10 cellular contexts compared by ENCODE assay signal in the genomic region with DNA sequence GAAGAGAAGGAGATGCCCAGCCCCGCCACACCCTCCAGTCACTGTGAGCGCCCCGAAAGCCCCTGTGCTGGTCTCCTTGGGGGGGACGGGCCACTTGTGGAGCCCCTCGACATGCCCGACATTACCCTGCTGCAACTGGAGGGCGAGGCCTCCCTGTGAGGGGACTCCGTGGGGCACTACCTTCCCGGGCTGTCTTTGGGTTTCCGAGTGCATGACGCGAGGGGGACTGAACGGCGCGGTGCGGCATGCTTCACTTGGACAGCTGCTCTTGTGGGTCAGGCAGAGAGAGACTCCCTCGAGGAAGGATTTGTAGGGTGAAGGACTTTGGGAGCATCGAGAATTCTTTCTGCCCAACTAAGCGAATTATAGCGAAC. TPM values are rescaled to one million over a fixed set of nuclear protein-coding genes. Genes with fewer than 3 reads are reported as not detected.
DNase-seq lines count a peak whose midpoint lies in the region; ATAC-seq and TF ChIP-seq lines count a peak whose summit lies in the region.
"Had no signal": no experiment of that assay in that cellular context is flagged by ENCODE, and none has a peak within 500 bp of the region (broad histone marks: within the 10 kb centered on the region; RNA-seq: fewer than 3 reads in every experiment).

No MANE protein-coding gene starts in this region.

- H3K27me3 Mint-ChIP-seq in activated naive CD4-positive, alpha-beta T cell treated with anti-CD3 and anti-CD28 coated beads for 36 hours (ENCODE audit: low read depth), result peaks cover 15% of the 10 kb centered on the region
- peaks cover 33% of the 10 kb centered on the region for H3K27me3 Mint-ChIP-seq in chondrocyte (ENCODE audit: low read depth)
- peaks cover 12 to 44% (median 28%) of the 10 kb centered on the region in 5 donors for H3K27me3 Mint-ChIP-seq in naive thymus-derived CD8-positive, alpha-beta T cell

- TF ChIP-seq CTCF in chondrocyte (IDR thresholded peaks at IDR 0.05) (no peak), upper lobe of left lung (IDR thresholded peaks at IDR 0.05) (no peak)

- no peak for TF ChIP-seq EP300 in upper lobe of left lung (IDR thresholded peaks at IDR 0.05)

- H3K36me3 ChIP-seq in upper lobe of left lung, result no peaks in the 10 kb centered on the region

- TF ChIP-seq POLR2A in upper lobe of left lung (IDR thresholded peaks at IDR 0.05), result no peak

- H3K27me3 ChIP-seq in upper lobe of left lung, result peaks cover 0 to 20% (median 13%) of the 10 kb centered on the region in 4 donors

- peaks cover 12% of the 10 kb centered on the region for H3K4me1 Mint-ChIP-seq in activated naive CD4-positive, alpha-beta T cell treated with anti-CD3 and anti-CD28 coated beads for 36 hours (ENCODE audit: low read depth)
- H3K4me1 Mint-ChIP-seq in chondrocyte (ENCODE audit: low read depth), result peaks cover 17% of the 10 kb centered on the region
- peaks cover 8 to 23% (median 19%) of the 10 kb centered on the region in 4 donors for H3K4me1 Mint-ChIP-seq in naive thymus-derived CD8-positive, alpha-beta T cell

- H3K27ac ChIP-seq in upper lobe of left lung, result no peak overlapping the region
- H3K27ac ChIP-seq: C4-2B had no signal

- intact Hi-C loops in activated naive CD4-positive, alpha-beta T cell treated with anti-CD3 and anti-CD28 coated beads for 36 hours (cut with micrococcal nuclease), result loop anchor here (5.0 kb wide), 2 partner anchors 358 to 433 kb away; no protein-coding TSS in a partner anchor

- H3K36me3 Mint-ChIP-seq in activated naive CD4-positive, alpha-beta T cell treated with anti-CD3 and anti-CD28 coated beads for 36 hours (ENCODE audit: low read depth), result no peaks in the 10 kb centered on the region
- H3K36me3 Mint-ChIP-seq in chondrocyte (ENCODE audit: low read depth), result no peaks in the 10 kb centered on the region
- no peaks in the 10 kb centered on the region for H3K36me3 Mint-ChIP-seq in naive thymus-derived CD8-positive, alpha-beta T cell

- peaks cover 16 to 26% (median 21%) of the 10 kb centered on the region in 4 donors for H3K4me1 ChIP-seq in upper lobe of left lung

- H3K4me3 Mint-ChIP-seq in activated naive CD4-positive, alpha-beta T cell treated with anti-CD3 and anti-CD28 coated beads for 36 hours, result peak overlapping the region; percentile 30
- H3K4me3 Mint-ChIP-seq in chondrocyte (ENCODE audit: unreplicated experiment), result peak overlapping the region; percentile 89
- H3K4me3 Mint-ChIP-seq in naive thymus-derived CD8-positive, alpha-beta T cell, result peak overlapping the region in 9 of 10 donors; percentile 67 to 97 (median 77)

- DNase-seq in activated naive CD4-positive, alpha-beta T cell treated with anti-CD3 and anti-CD28 coated beads for 36 hours, result no peak
- no peak for DNase-seq in activated naive CD4-positive, alpha-beta T cell treated with Interleukin-2 at 50 U/mL for 16 hours
- no peak for DNase-seq in chondrocyte (ENCODE audit: low spot score)
- DNase-seq in naive thymus-derived CD8-positive, alpha-beta T cell, result no peak
- DNase-seq in upper lobe of left lung, result no peak
- no peak for DNase-seq in AG08395 (ENCODE audit: low spot score)
- no peak for DNase-seq in SIG-M5 (lab: John Stamatoyannopoulos, UW)
- DNase-seq: KBM-7 had no signal

- CTCF ChIA-PET in activated naive CD4-positive, alpha-beta T cell treated with anti-CD3 and anti-CD28 coated beads for 36 hours (lab: Charles Lee), result interaction anchor here (1.5 kb wide), 1 partner anchor 279 kb away, joined by 3 read pairs; no protein-coding TSS in a partner anchor

- no peaks in the 10 kb centered on the region for H3K9me3 ChIP-seq in upper lobe of left lung

- H3K4me3 ChIP-seq in upper lobe of left lung, result peak overlapping the region in 3 of 4 donors; percentile 60 to 85 (median 63)

- H3K9me3 Mint-ChIP-seq in activated naive CD4-positive, alpha-beta T cell treated with anti-CD3 and anti-CD28 coated beads for 36 hours, result no peaks in the 10 kb centered on the region
- no peaks in the 10 kb centered on the region for H3K9me3 Mint-ChIP-seq in chondrocyte (ENCODE audit: low read depth)
- no peaks in the 10 kb centered on the region for H3K9me3 Mint-ChIP-seq in naive thymus-derived CD8-positive, alpha-beta T cell

- WGBS in upper lobe of left lung, 2 donors, result 6 to 10% methylated on average over 16 to 17 of the region's 20 CpGs

- no peak for ATAC-seq in naive thymus-derived CD8-positive, alpha-beta T cell
- ATAC-seq in upper lobe of left lung (ENCODE audit: low FRiP score in 2 of 2), result no peak
- ATAC-seq in GM21423 (IDR thresholded peaks at IDR 0.05; ENCODE audit: unreplicated experiment), result no peak

- POLR2A ChIA-PET in naive thymus-derived CD8-positive, alpha-beta T cell (lab: Charles Lee), result interaction anchor here (1.1 to 2.5 kb wide), 3 partner anchors 15 to 79 kb away, joined by 3 to 35 read pairs (median 4); a partner anchor contains a TSS

- no peak overlapping the region for H3K27ac Mint-ChIP-seq in activated naive CD4-positive, alpha-beta T cell treated with anti-CD3 and anti-CD28 coated beads for 36 hours
- H3K27ac Mint-ChIP-seq in chondrocyte (ENCODE audit: unreplicated experiment), result no peak overlapping the region
- peak overlapping the region in 7 of 10 donors; percentile 56 to 89 (median 74) for H3K27ac Mint-ChIP-seq in naive thymus-derived CD8-positive, alpha-beta T cell

RNA-seq across cellular contexts. Expression of a gene that starts 1.1 kb away (rescaled TPM):
- under 1 TPM in 1 of 2 experiments, not detected in 1; 0.14 TPM for total RNA-seq in activated naive CD4-positive, alpha-beta T cell treated with anti-CD3 and anti-CD28 coated beads for 36 hours
- 0.22 to 0.56 TPM (median 0.47 TPM) in 3 replicates for total RNA-seq in chondrocyte
- total RNA-seq in naive thymus-derived CD8-positive, alpha-beta T cell, result not detected
- under 1 TPM in 2 of 3 donors, not detected in 1; 0.11 to 0.13 TPM for polyA plus RNA-seq in naive thymus-derived CD8-positive, alpha-beta T cell
- 1 to 10 TPM in 2 of 6 donors, under 1 TPM in 4; 0.17 to 1.3 (median 0.93) TPM for total RNA-seq in upper lobe of left lung

RNA-seq across cellular contexts. Expression of a gene that starts 18.6 kb away (rescaled TPM):
- not detected for total RNA-seq in activated naive CD4-positive, alpha-beta T cell treated with anti-CD3 and anti-CD28 coated beads for 36 hours
- not detected in 3 replicates for total RNA-seq in chondrocyte
- not detected for total RNA-seq in naive thymus-derived CD8-positive, alpha-beta T cell
- not detected for polyA plus RNA-seq in naive thymus-derived CD8-positive, alpha-beta T cell
- total RNA-seq in upper lobe of left lung, result not detected

RNA-seq across cellular contexts. Expression of a gene that starts 27.2 kb away (rescaled TPM):
- total RNA-seq in activated naive CD4-positive, alpha-beta T cell treated with anti-CD3 and anti-CD28 coated beads for 36 hours, result 10 to 100 TPM; 36.7 to 47.9 TPM
- 24.7 to 34.3 TPM (median 30.8 TPM) in 3 replicates for total RNA-seq in chondrocyte
- 10 to 100 TPM; 71.0 to 81.0 TPM for total RNA-seq in naive thymus-derived CD8-positive, alpha-beta T cell
- 10 to 100 TPM; 61.2 to 75.6 (median 64.4) TPM for polyA plus RNA-seq in naive thymus-derived CD8-positive, alpha-beta T cell
- total RNA-seq in upper lobe of left lung, result 10 to 100 TPM; 17.8 to 36.5 (median 30.6) TPM

Comparison
In these comparisons a context has a peak if more than half of its experiments do, and no peak if none do; other contexts are left out.
1. H3K27ac Mint-ChIP-seq: peak in naive thymus-derived CD8-positive, alpha-beta T cell (7 of 10); none in activated naive CD4-positive, alpha-beta T cell treated with anti-CD3 and anti-CD28 coated beads for 36 hours (single experiment) and chondrocyte (single experiment).
2. H3K4me3 Mint-ChIP-seq: peak in every context shown above with its lines; median percentile 89 in chondrocyte; 77 in naive thymus-derived CD8-positive, alpha-beta T cell; 30 in activated naive CD4-positive, alpha-beta T cell treated with anti-CD3 and anti-CD28 coated beads for 36 hours.